ENCODE assay signal across 8 cellular contexts in genomic region chr14:91177073-91177796, GRCh38.
A peak's percentile ranks its signal among the peaks of the same experiment; 100 is the strongest.
DNase-seq lines count a peak whose midpoint lies in the region; TF ChIP-seq lines count a peak whose summit lies in the region.

No MANE protein-coding gene starts in this region.

- peaks cover 16% of the 10 kb centered on the region for H3K36me3 ChIP-seq in CD8-positive, alpha-beta memory T cell (ENCODE audit: insufficient read depth, low read length)
- peaks cover 0 to 30% (median 20%) of the 10 kb centered on the region in 4 donors for H3K36me3 ChIP-seq in liver (ENCODE audit: control insufficient read depth in 4 of 4, insufficient read depth in 3 of 4, low read depth in 1 of 4, low read length in 3 of 4)

- no peaks in the 10 kb centered on the region for H3K9me3 Mint-ChIP-seq in CD8-positive, alpha-beta memory T cell

- H3K27ac Mint-ChIP-seq in CD8-positive, alpha-beta memory T cell, result peak overlapping the region; percentile 70 to 95 (median 80)

- POLR2A ChIA-PET in CD8-positive, alpha-beta memory T cell (lab: Charles Lee), result interaction anchor here (0.5 to 1.2 kb wide), 7 partner anchors 69 to 112 kb away, joined by 3 to 16 read pairs (median 3); no protein-coding TSS in a partner anchor

- peaks cover 11 to 18% (median 16%) of the 10 kb centered on the region in 3 donors for H3K4me1 Mint-ChIP-seq in CD8-positive, alpha-beta memory T cell

- 68% methylated on average over 10 of the region's 10 CpGs for WGBS in liver

- CTCF ChIA-PET in CD8-positive, alpha-beta memory T cell (lab: Charles Lee), result interaction anchor here (0.7 to 11.0 kb wide), 48 partner anchors 10 to 281 kb away, joined by 3 to 199 read pairs (median 4); partner anchors contain the start of genes CCDC88C and GPR68

- DNase-seq in CD8-positive, alpha-beta memory T cell, result peak; percentile 46 to 76 (median 69)
- DNase-seq in HCEC 1CT (peak; percentile 56), NCI-H2227 treated with DMSO at 0.1 percent for 48 hours (lab: John Stamatoyannopoulos, UW) (peak; percentile 66), GOT3 (lab: John Stamatoyannopoulos, UW) (no peak)
- peak; percentile 29 for DNase-seq in activated CD4-positive, CD25-positive, alpha-beta regulatory T cell treated with anti-CD3 and anti-CD28 coated beads, Interleukin-2, amount 50 U/mL, for 16 hours (ENCODE audit: low read depth, low spot score)
- peak; percentile 70 for DNase-seq in central memory CD4-positive, alpha-beta T cell
- DNase-seq in stimulated activated CD4-positive, alpha-beta T cell treated with anti-CD3 and anti-CD28 coated beads, TNF-alpha, amount 100 ng/mL, for 4 hours (ENCODE audit: low read depth in 3 of 3), result peak in 2 of 3 experiments; percentile 37 to 45

- peak; percentile 87 to 92 for TF ChIP-seq RAD21 in liver (IDR thresholded peaks at IDR 0.05)

- H3K4me1 ChIP-seq in CD8-positive, alpha-beta memory T cell (ENCODE audit: insufficient read depth, low read length), result peaks cover 10% of the 10 kb centered on the region
- H3K4me1 ChIP-seq in liver (ENCODE audit: control insufficient read depth in 4 of 4, insufficient read depth in 4 of 4, low read length in 3 of 4), result peaks cover 0 to 12% (median 3%) of the 10 kb centered on the region in 4 donors

- no peaks in the 10 kb centered on the region for H3K9me3 ChIP-seq in CD8-positive, alpha-beta memory T cell (ENCODE audit: low read length)
- no peaks in the 10 kb centered on the region for H3K9me3 ChIP-seq in liver (ENCODE audit: control insufficient read depth in 4 of 4, low read length in 3 of 4)

- peak; percentile 83 for TF ChIP-seq CTCF in liver (IDR thresholded peaks at IDR 0.05; ENCODE audit: low read depth, low read length, missing input control)

- no peak overlapping the region for H3K27ac ChIP-seq in CD8-positive, alpha-beta memory T cell (ENCODE audit: low read depth, low read length)
- H3K27ac ChIP-seq in liver (ENCODE audit: low read depth in 1 of 2, low read length in 2 of 2), result no peak overlapping the region

- H3K9ac ChIP-seq in liver (ENCODE audit: low read depth in 1 of 2, low read length in 2 of 2), result no peak overlapping the region

- peaks cover 7 to 58% (median 14%) of the 10 kb centered on the region in 3 donors for H3K36me3 Mint-ChIP-seq in CD8-positive, alpha-beta memory T cell

- H3K27me3 ChIP-seq in CD8-positive, alpha-beta memory T cell (ENCODE audit: insufficient read depth, low read length, poor library complexity, severe bottlenecking), result no peaks in the 10 kb centered on the region
- H3K27me3 ChIP-seq in liver (ENCODE audit: control insufficient read depth in 4 of 4, insufficient read depth in 4 of 4, low read length in 3 of 4), result no peaks in the 10 kb centered on the region

- H3K4me3 ChIP-seq in CD8-positive, alpha-beta memory T cell (ENCODE audit: low read length), result no peak overlapping the region
- no peak overlapping the region for H3K4me3 ChIP-seq in liver (ENCODE audit: low read depth in 1 of 3, low read length in 3 of 3)

- H3K4me3 Mint-ChIP-seq in CD8-positive, alpha-beta memory T cell, result peak overlapping the region in 1 of 7 donors; percentile 34

- H3K27me3 Mint-ChIP-seq in CD8-positive, alpha-beta memory T cell, result peaks cover 0 to 1% of the 10 kb centered on the region in 2 donors

TF ChIP-seq in liver, 16 proteins besides CTCF, POLR2A, EP300 and RAD21:
- TF ChIP-seq EGR1 (IDR thresholded peaks at IDR 0.05; ENCODE audit: low read depth in 2 of 2), result no peak
- TF ChIP-seq FOXA2 (IDR thresholded peaks at IDR 0.05), result no peak
- no peak for TF ChIP-seq MAX (IDR thresholded peaks at IDR 0.05)
- no peak for TF ChIP-seq REST (IDR thresholded peaks at IDR 0.05)
- TF ChIP-seq GABPA (IDR thresholded peaks at IDR 0.05 in 1 of 2, conservative IDR thresholded peaks at IDR 0.05 in 1 of 2), result no peak
- no peak for TF ChIP-seq RXRA (IDR thresholded peaks at IDR 0.05)
- TF ChIP-seq FOXA1 (IDR thresholded peaks at IDR 0.05), result no peak
